ENCODE assay signal across 11 cellular contexts in genomic region chr9:127537014-127537413, GRCh38.
DNase-seq lines count a peak whose midpoint lies in the region; ATAC-seq, FAIRE-seq and TF ChIP-seq lines count a peak whose summit lies in the region.
"Had no signal": no experiment of that assay in that cellular context is flagged by ENCODE, and none has a peak within 500 bp of the region (broad histone marks: within the 10 kb centered on the region; RNA-seq: fewer than 3 reads in every experiment).

No MANE protein-coding gene starts in this region.

- WGBS in heart right ventricle, 2 donors, result 76% methylated on average over 8 of the region's 8 CpGs

- H3K27ac ChIP-seq in left ventricle myocardium inferior (replicated peaks), result peak overlapping the region; percentile 18
- H3K27ac ChIP-seq in heart right ventricle, result peak overlapping the region in 5 of 10 donors; percentile 5 to 68 (median 15)
- peak overlapping the region; percentile 73 to 92 for H3K27ac ChIP-seq in breast epithelium
- H3K27ac ChIP-seq in lower lobe of right lung, result peak overlapping the region; percentile 65

- H3K4me1 ChIP-seq in left ventricle myocardium inferior (peaks cover 77% of the 10 kb centered on the region), heart right ventricle (peaks cover 15 to 76% (median 58%) of the 10 kb centered on the region in 9 donors), breast epithelium (peaks cover 14 to 53% of the 10 kb centered on the region in 2 donors), lower lobe of right lung (peaks cover 82% of the 10 kb centered on the region)

- no peak for TF ChIP-seq POLR2A in breast epithelium (IDR thresholded peaks at IDR 0.05)

- no peak for ATAC-seq in heart right ventricle
- peak; percentile 12 to 28 for ATAC-seq in lower lobe of right lung

- no peaks in the 10 kb centered on the region for H3K36me3 Mint-ChIP-seq in activated naive CD8-positive, alpha-beta T cell treated with anti-CD3 and anti-CD28 coated beads for 36 hours
- H3K36me3 Mint-ChIP-seq: memory B cell had no signal

- no peak for TF ChIP-seq CTCF in left ventricle myocardium inferior (IDR thresholded peaks at IDR 0.05; ENCODE audit: borderline replicate concordance)
- TF ChIP-seq CTCF in heart right ventricle (IDR thresholded peaks at IDR 0.05), result no peak
- no peak for TF ChIP-seq CTCF in breast epithelium (IDR thresholded peaks at IDR 0.05)
- no peak for TF ChIP-seq CTCF in lower lobe of right lung (IDR thresholded peaks at IDR 0.05)

- H3K4me3 Mint-ChIP-seq in activated naive CD8-positive, alpha-beta T cell treated with anti-CD3 and anti-CD28 coated beads for 36 hours, result no peak overlapping the region
- H3K4me3 Mint-ChIP-seq: memory B cell had no signal

- intact Hi-C loops in left ventricle myocardium inferior (cut with micrococcal nuclease) (no loop called here), heart right ventricle (cut with DNase I) (no loop called here), breast epithelium (cut with DNase I; ENCODE audit: low total_unique reads) (no loop called here), lower lobe of right lung (cut with DNase I) (no loop called here)

- H3K4me1 Mint-ChIP-seq in activated naive CD8-positive, alpha-beta T cell treated with anti-CD3 and anti-CD28 coated beads for 36 hours, result no peaks in the 10 kb centered on the region
- H3K4me1 Mint-ChIP-seq: memory B cell had no signal

- H3K27me3 ChIP-seq in left ventricle myocardium inferior (ENCODE audit: low read depth) (no peaks in the 10 kb centered on the region), heart right ventricle (no peaks in the 10 kb centered on the region), breast epithelium (no peaks in the 10 kb centered on the region), lower lobe of right lung (ENCODE audit: low read depth) (no peaks in the 10 kb centered on the region)

- H3K27me3 Mint-ChIP-seq in activated naive CD8-positive, alpha-beta T cell treated with anti-CD3 and anti-CD28 coated beads for 36 hours, result no peaks in the 10 kb centered on the region

- DNase-seq in left ventricle myocardium inferior (no peak), heart right ventricle (no peak), breast epithelium (ENCODE audit: low spot score in 2 of 2) (no peak), lower lobe of right lung (no peak), dermis blood vessel endothelial cell (no peak), GM19239 (ENCODE audit: insufficient read length, low spot score) (no peak)
- DNase-seq in activated CD4-positive, alpha-beta T cell treated with anti-CD3 and anti-CD28 coated beads for 4 hours, result no peak
- DNase-seq in activated naive CD8-positive, alpha-beta T cell treated with anti-CD3 and anti-CD28 coated beads for 36 hours, result no peak

- H3K36me3 ChIP-seq in left ventricle myocardium inferior (no peaks in the 10 kb centered on the region), heart right ventricle (peaks cover 0 to 29% (median 0%) of the 10 kb centered on the region in 9 donors), breast epithelium (no peaks in the 10 kb centered on the region), lower lobe of right lung (peaks cover 17% of the 10 kb centered on the region)

- H3K27ac Mint-ChIP-seq in activated naive CD8-positive, alpha-beta T cell treated with anti-CD3 and anti-CD28 coated beads for 36 hours, result no peak overlapping the region
- H3K27ac Mint-ChIP-seq: memory B cell had no signal

- H3K4me3 ChIP-seq in left ventricle myocardium inferior, result no peak overlapping the region
- H3K4me3 ChIP-seq in heart right ventricle, result no peak overlapping the region
- H3K4me3 ChIP-seq in breast epithelium, result no peak overlapping the region
- no peak overlapping the region for H3K4me3 ChIP-seq in lower lobe of right lung
- H3K4me3 ChIP-seq: GM12878 had no signal

- no peak for FAIRE-seq in GM19239 (lab: Jason Lieb, UNC)
- FAIRE-seq: endometrium, GM12878 had no signal

- H3K9me3 Mint-ChIP-seq in activated naive CD8-positive, alpha-beta T cell treated with anti-CD3 and anti-CD28 coated beads for 36 hours, result no peaks in the 10 kb centered on the region
- H3K9me3 Mint-ChIP-seq: memory B cell had no signal

- no peaks in the 10 kb centered on the region for H3K9me3 ChIP-seq in left ventricle myocardium inferior (replicated peaks)
- no peaks in the 10 kb centered on the region for H3K9me3 ChIP-seq in heart right ventricle
- no peaks in the 10 kb centered on the region for H3K9me3 ChIP-seq in breast epithelium
- H3K9me3 ChIP-seq in lower lobe of right lung, result no peaks in the 10 kb centered on the region

Comparison
In these comparisons a context has a peak if more than half of its experiments do, and no peak if none do; other contexts are left out.
1. ATAC-seq: peak in lower lobe of right lung (2 of 2); none in heart right ventricle (0 of 8).